22 cellular contexts compared by ENCODE assay signal in the genomic region with DNA sequence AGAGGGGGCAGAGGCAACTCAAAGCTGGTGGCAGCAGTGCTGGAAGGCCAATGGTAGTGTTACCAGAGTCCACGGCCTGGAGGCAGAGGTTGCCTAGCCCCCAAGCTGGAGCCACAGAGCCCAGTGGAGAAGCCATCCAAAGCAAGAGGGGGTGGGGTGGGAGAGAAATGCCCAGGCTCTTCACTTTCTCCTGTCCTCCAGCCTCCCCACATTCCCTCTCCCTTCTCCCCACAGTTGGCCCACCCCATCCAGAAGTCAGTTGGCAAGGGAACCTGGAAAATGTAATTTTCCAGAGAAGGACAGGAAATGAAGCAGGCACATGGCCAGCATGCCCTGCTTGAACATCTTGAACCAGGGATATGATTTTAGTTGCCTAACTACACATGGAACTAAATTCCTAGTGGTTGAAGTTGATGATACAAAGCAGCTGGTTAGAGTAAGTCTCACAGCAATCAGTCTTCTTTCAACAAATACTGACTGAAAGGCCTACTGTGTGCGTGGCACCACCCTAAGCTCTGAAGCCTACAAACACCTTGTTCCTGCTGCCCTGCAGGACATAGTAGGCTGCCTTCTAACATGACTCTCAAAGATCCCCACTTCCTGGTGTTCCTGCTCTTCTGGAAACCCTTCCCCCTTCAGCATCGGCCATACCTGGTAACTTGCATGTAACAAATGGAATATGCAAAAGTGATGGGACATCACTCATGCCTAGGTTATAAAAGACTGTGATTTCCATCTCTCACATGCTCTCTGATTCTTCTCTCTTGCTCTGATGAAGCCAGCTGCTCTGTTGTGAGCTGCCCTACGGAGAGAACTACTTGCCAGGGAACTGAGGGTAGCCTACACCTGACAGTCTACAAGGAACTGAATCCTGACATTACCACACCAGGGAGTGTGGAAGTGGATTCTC.
DNase-seq lines count a peak whose midpoint lies in the region; ATAC-seq, FAIRE-seq and TF ChIP-seq lines count a peak whose summit lies in the region.
"Had no signal": no experiment of that assay in that cellular context is flagged by ENCODE, and none has a peak within 500 bp of the region (broad histone marks: within the 10 kb centered on the region; RNA-seq: fewer than 3 reads in every experiment).

No MANE protein-coding gene starts in this region.

- 86 to 94% methylated on average over 4 of the region's 4 CpGs for WGBS in lung, 2 donors

- no peaks in the 10 kb centered on the region for H3K9me3 ChIP-seq in lung (ENCODE audit: control insufficient read depth in 2 of 2, insufficient read depth in 1 of 2, low read length in 1 of 2)
- H3K9me3 ChIP-seq: Peyer's patch had no signal

- H3K4me3 ChIP-seq in bronchial epithelial cell (ENCODE audit: low read depth, low read length) (no peak overlapping the region), lung (no peak overlapping the region)
- H3K4me3 ChIP-seq: Peyer's patch had no signal

- no peak for ATAC-seq in lung (ENCODE audit: insufficient read depth, low FRiP score)
- ATAC-seq: Right ventricle myocardium inferior had no signal

- no peak overlapping the region for H3K27ac ChIP-seq in lung (ENCODE audit: low read depth in 1 of 2, low read length in 1 of 2)
- H3K27ac ChIP-seq: C4-2B, Peyer's patch had no signal

- DNase-seq in AG09319 (ENCODE audit: extremely low read depth, low read depth): peak; percentile 20
- DNase-seq in GM04504 (ENCODE audit: low read depth): peak; percentile 10
- no peak for DNase-seq in bronchial epithelial cell (ENCODE audit: low read depth)
- peak; percentile 27 for DNase-seq in lung (ENCODE audit: low spot score)
- DNase-seq in GM20000 (ENCODE audit: low spot score): no peak
- no peak for DNase-seq in effector CD4-positive, alpha-beta T cell
- no peak for DNase-seq in NCI-H2107 treated with DMSO at 0.1 percent for 48 hours (lab: John Stamatoyannopoulos, UW; ENCODE audit: unreplicated experiment)
- DNase-seq: Calu3; CD8-positive, alpha-beta memory T cell; DMS153; H9; KG1; NCI-H1105; NCI-H146; NCI-H2029; NCI-H2171; NCI-H524 treated with DMSO at 0.1 percent for 48 hours; Peyer's patch; SW 1271 had no signal

- FAIRE-seq in bronchial epithelial cell (lab: Jason Lieb, UNC): peak; percentile 13
- FAIRE-seq: HTR-8/SVneo had no signal

- H3K27me3 ChIP-seq in bronchial epithelial cell (ENCODE audit: control insufficient read depth, insufficient read depth, low read length): no peaks in the 10 kb centered on the region
- H3K27me3 ChIP-seq in lung (ENCODE audit: control insufficient read depth, insufficient read depth): no peaks in the 10 kb centered on the region
- H3K27me3 ChIP-seq: Peyer's patch had no signal

- no peak for TF ChIP-seq CTCF in AG09319 (IDR thresholded peaks at IDR 0.05; ENCODE audit: low read depth, low read length)
- TF ChIP-seq CTCF in bronchial epithelial cell (IDR thresholded peaks at IDR 0.05; ENCODE audit: insufficient read depth, low read length, severe bottlenecking): no peak
- no peak for TF ChIP-seq CTCF in lung (IDR thresholded peaks at IDR 0.05; ENCODE audit: control extremely low read depth, extremely low read depth)
- no peak for TF ChIP-seq CTCF in GM20000 (IDR thresholded peaks at IDR 0.05; ENCODE audit: extremely low read depth, missing control alignments)

- H3K4me1 ChIP-seq in lung (ENCODE audit: control insufficient read depth in 2 of 2, insufficient read depth in 2 of 2, low read length in 2 of 2): no peaks in the 10 kb centered on the region

- no peaks in the 10 kb centered on the region for H3K36me3 ChIP-seq in bronchial epithelial cell (ENCODE audit: control insufficient read depth, insufficient read depth, low read length)
- H3K36me3 ChIP-seq in lung (ENCODE audit: control insufficient read depth in 2 of 2, insufficient read depth in 2 of 2, low read length in 2 of 2): no peaks in the 10 kb centered on the region
- H3K36me3 ChIP-seq: Peyer's patch had no signal

Comparison
In these comparisons a context has a peak if more than half of its experiments do, and no peak if none do; other contexts are left out.
1. DNase-seq: peak in AG09319 (single experiment), GM04504 (single experiment) and lung (single experiment); none in bronchial epithelial cell (single experiment), GM20000 (single experiment), effector CD4-positive, alpha-beta T cell (single experiment) and NCI-H2107 treated with DMSO at 0.1 percent for 48 hours (single experiment).